12 cellular contexts compared by ENCODE assay signal in genomic region chr12:53236443-53237111, GRCh38. TPM values are rescaled to one million over a fixed set of nuclear protein-coding genes. Genes with fewer than 3 reads are reported as not detected.
DNase-seq lines count a peak whose midpoint lies in the region; ATAC-seq and TF ChIP-seq lines count a peak whose summit lies in the region.
"Had no signal": no experiment of that assay in that cellular context is flagged by ENCODE, and none has a peak within 500 bp of the region (broad histone marks: within the 10 kb centered on the region; RNA-seq: fewer than 3 reads in every experiment).

No MANE protein-coding gene starts in this region.

- ATAC-seq in Right ventricle myocardium superior (ENCODE audit: poor library complexity) (no peak), heart left ventricle (no peak), GM21825 (IDR thresholded peaks at IDR 0.05; ENCODE audit: unreplicated experiment) (no peak), GM18873 (IDR thresholded peaks at IDR 0.05; ENCODE audit: low FRiP score, unreplicated experiment) (no peak)
- ATAC-seq in activated CD8-positive, alpha-beta T cell treated with anti-CD3 and anti-CD28 coated beads for 36 hours = peak; percentile 34
- ATAC-seq: upper lobe of right lung had no signal

- peak; percentile 9 for DNase-seq in Right ventricle myocardium superior
- no peak for DNase-seq in heart left ventricle
- peak; percentile 72 for DNase-seq in activated CD8-positive, alpha-beta T cell treated with anti-CD3 and anti-CD28 coated beads for 36 hours
- DNase-seq in effector CD4-positive, alpha-beta T cell = peak; percentile 58
- no peak for DNase-seq in tibial nerve (ENCODE audit: low spot score in 2 of 2)
- DNase-seq: NCI-H1417, NCI-H524, upper lobe of right lung had no signal

- H3K36me3 Mint-ChIP-seq in activated CD8-positive, alpha-beta T cell treated with anti-CD3 and anti-CD28 coated beads for 36 hours (ENCODE audit: low read depth) = no peaks in the 10 kb centered on the region
- no peaks in the 10 kb centered on the region for H3K36me3 Mint-ChIP-seq in stimulated activated naive CD8-positive, alpha-beta T cell treated with anti-CD3 and anti-CD28 coated beads, Interleukin-15, Interleukin-2, amounts not matched to agents 100 ng/mL and 50 ng/mL, for 24 hours (ENCODE audit: low read depth)

- intact Hi-C loops in Right ventricle myocardium superior (cut with DNase I) (no loop called here), heart left ventricle (cut with DNase I) (no loop called here)
- intact Hi-C loops in activated CD8-positive, alpha-beta T cell treated with anti-CD3 and anti-CD28 coated beads for 36 hours (cut with micrococcal nuclease) = no loop called here

- TF ChIP-seq POLR2A in heart left ventricle (IDR thresholded peaks at IDR 0.05) = no peak
- no peak for TF ChIP-seq POLR2A in tibial nerve (IDR thresholded peaks at IDR 0.05)

- H3K27me3 Mint-ChIP-seq in activated CD8-positive, alpha-beta T cell treated with anti-CD3 and anti-CD28 coated beads for 36 hours = no peaks in the 10 kb centered on the region
- H3K27me3 Mint-ChIP-seq in stimulated activated naive CD8-positive, alpha-beta T cell treated with anti-CD3 and anti-CD28 coated beads, Interleukin-15, Interleukin-2, amounts not matched to agents 100 ng/mL and 50 ng/mL, for 24 hours = no peaks in the 10 kb centered on the region

- no peak overlapping the region for H3K27ac ChIP-seq in heart left ventricle
- no peak overlapping the region for H3K27ac ChIP-seq in tibial nerve
- H3K27ac ChIP-seq: epithelial cell of prostate, upper lobe of right lung had no signal

- no peaks in the 10 kb centered on the region for H3K9me3 Mint-ChIP-seq in activated CD8-positive, alpha-beta T cell treated with anti-CD3 and anti-CD28 coated beads for 36 hours
- no peaks in the 10 kb centered on the region for H3K9me3 Mint-ChIP-seq in stimulated activated naive CD8-positive, alpha-beta T cell treated with anti-CD3 and anti-CD28 coated beads, Interleukin-15, Interleukin-2, amounts not matched to agents 100 ng/mL and 50 ng/mL, for 24 hours

- POLR2A ChIA-PET in activated CD8-positive, alpha-beta T cell treated with anti-CD3 and anti-CD28 coated beads for 36 hours (lab: Charles Lee) = interaction anchor here (1.0 to 5.5 kb wide), 7 partner anchors 10 to 169 kb away, joined by 3 to 47 read pairs (median 4); partner anchors contain the start of gene ESPL1

- no peaks in the 10 kb centered on the region for H3K9me3 ChIP-seq in heart left ventricle
- H3K9me3 ChIP-seq in tibial nerve = no peaks in the 10 kb centered on the region
- H3K9me3 ChIP-seq: upper lobe of right lung had no signal

- H3K4me1 ChIP-seq in heart left ventricle = peaks cover 0 to 28% (median 22%) of the 10 kb centered on the region in 12 donors
- H3K4me1 ChIP-seq in tibial nerve = peaks cover 0 to 35% (median 26%) of the 10 kb centered on the region in 4 donors

- TF ChIP-seq CTCF in heart left ventricle (IDR thresholded peaks at IDR 0.05) (no peak), tibial nerve (IDR thresholded peaks at IDR 0.05) (no peak)
- no peak for TF ChIP-seq CTCF in activated CD8-positive, alpha-beta T cell treated with anti-CD3 and anti-CD28 coated beads for 36 hours (IDR thresholded peaks at IDR 0.05)

- CTCF ChIA-PET in activated CD8-positive, alpha-beta T cell treated with anti-CD3 and anti-CD28 coated beads for 36 hours (lab: Charles Lee) = interaction anchor here (0.7 to 4.6 kb wide), 9 partner anchors 15 to 77 kb away, joined by 3 to 23 read pairs (median 4); partner anchors contain the start of gene ESPL1

- H3K27ac Mint-ChIP-seq in activated CD8-positive, alpha-beta T cell treated with anti-CD3 and anti-CD28 coated beads for 36 hours = peak overlapping the region; percentile 72
- H3K27ac Mint-ChIP-seq in stimulated activated naive CD8-positive, alpha-beta T cell treated with anti-CD3 and anti-CD28 coated beads, Interleukin-15, Interleukin-2, amounts not matched to agents 100 ng/mL and 50 ng/mL, for 24 hours = peak overlapping the region; percentile 87

- WGBS in heart left ventricle, 4 donors = 83 to 94% (median 88%) methylated on average over 1 of the region's 1 CpG
- WGBS in tibial nerve, 2 donors = 86 to 91% methylated on average over 1 of the region's 1 CpG

- TF ChIP-seq EP300 in tibial nerve (IDR thresholded peaks at IDR 0.05) = no peak

- H3K4me1 Mint-ChIP-seq in activated CD8-positive, alpha-beta T cell treated with anti-CD3 and anti-CD28 coated beads for 36 hours (ENCODE audit: low read depth) = peaks cover 50% of the 10 kb centered on the region
- H3K4me1 Mint-ChIP-seq in stimulated activated naive CD8-positive, alpha-beta T cell treated with anti-CD3 and anti-CD28 coated beads, Interleukin-15, Interleukin-2, amounts not matched to agents 100 ng/mL and 50 ng/mL, for 24 hours (ENCODE audit: low read depth) = peaks cover 54% of the 10 kb centered on the region

- no peaks in the 10 kb centered on the region for H3K27me3 ChIP-seq in heart left ventricle
- H3K27me3 ChIP-seq in tibial nerve = no peaks in the 10 kb centered on the region
- H3K27me3 ChIP-seq: upper lobe of right lung had no signal

- no peaks in the 10 kb centered on the region for H3K36me3 ChIP-seq in heart left ventricle
- no peaks in the 10 kb centered on the region for H3K36me3 ChIP-seq in tibial nerve
- H3K36me3 ChIP-seq: upper lobe of right lung had no signal

- H3K4me3 Mint-ChIP-seq in activated CD8-positive, alpha-beta T cell treated with anti-CD3 and anti-CD28 coated beads for 36 hours = peak overlapping the region; percentile 23
- H3K4me3 Mint-ChIP-seq in stimulated activated naive CD8-positive, alpha-beta T cell treated with anti-CD3 and anti-CD28 coated beads, Interleukin-15, Interleukin-2, amounts not matched to agents 100 ng/mL and 50 ng/mL, for 24 hours = peak overlapping the region; percentile 61

- H3K4me3 ChIP-seq in heart left ventricle (no peak overlapping the region), tibial nerve (no peak overlapping the region)
- H3K4me3 ChIP-seq: upper lobe of right lung had no signal

RNA-seq across cellular contexts. Expression of gene RARG, which starts 4.6 kb away (rescaled TPM):
- 15.4 TPM for total RNA-seq in Right ventricle myocardium superior
- 10 to 100 TPM in 7 of 9 donors, 1 to 10 TPM in 2; 6.4 to 22.5 (median 16.0) TPM for total RNA-seq in heart left ventricle
- polyA plus RNA-seq in heart left ventricle = 10 to 100 TPM in 1 of 2 donors, 1 to 10 TPM in 1; 7.4 to 10.2 TPM
- 10 to 100 TPM; 19.7 to 20.3 TPM for total RNA-seq in activated CD8-positive, alpha-beta T cell treated with anti-CD3 and anti-CD28 coated beads for 36 hours
- 10 to 100 TPM; 28.0 to 32.3 (median 31.4) TPM for total RNA-seq in tibial nerve

RNA-seq across cellular contexts. Expression of gene ITGB7, which starts 29.5 kb away (rescaled TPM):
- 0.97 TPM for total RNA-seq in Right ventricle myocardium superior
- total RNA-seq in heart left ventricle = 10 to 100 TPM in 1 of 9 donors, 1 to 10 TPM in 5, under 1 TPM in 3; 0.12 to 11.6 (median 1.4) TPM
- under 1 TPM; 0.50 to 0.75 TPM for polyA plus RNA-seq in heart left ventricle
- 100 to 1,000 TPM; 121 to 137 TPM for total RNA-seq in activated CD8-positive, alpha-beta T cell treated with anti-CD3 and anti-CD28 coated beads for 36 hours
- 10 to 100 TPM in 2 of 4 donors, 1 to 10 TPM in 2; 3.6 to 15.1 (median 8.9) TPM for total RNA-seq in tibial nerve

RNA-seq across cellular contexts. Expression of gene ESPL1, which starts 31.5 kb away (rescaled TPM):
- total RNA-seq in Right ventricle myocardium superior (0.81 TPM), heart left ventricle (1 to 10 TPM in 2 of 9 donors, under 1 TPM in 7; 0.06 to 6.1 (median 0.43) TPM), tibial nerve (1 to 10 TPM in 3 of 4 donors, not detected in 1; 2.2 to 8.7 (median 2.5) TPM)
- polyA plus RNA-seq in heart left ventricle = under 1 TPM; 0.15 to 0.18 TPM
- total RNA-seq in activated CD8-positive, alpha-beta T cell treated with anti-CD3 and anti-CD28 coated beads for 36 hours = 10 to 100 TPM; 62.1 to 63.4 TPM

RNA-seq across cellular contexts. Expression of gene CSAD, which starts 55.9 kb away (rescaled TPM):
- total RNA-seq in Right ventricle myocardium superior (8.2 TPM), heart left ventricle (10 to 100 TPM in 4 of 9 donors, 1 to 10 TPM in 5; 4.3 to 14.8 (median 8.2) TPM), tibial nerve (10 to 100 TPM; 52.4 to 90.6 (median 78.7) TPM)
- 10 to 100 TPM in 1 of 2 donors, 1 to 10 TPM in 1; 4.6 to 26.5 TPM for polyA plus RNA-seq in heart left ventricle
- 10 to 100 TPM; 13.8 to 18.6 TPM for total RNA-seq in activated CD8-positive, alpha-beta T cell treated with anti-CD3 and anti-CD28 coated beads for 36 hours

RNA-seq across cellular contexts. Expression of gene ZNF740, which starts 56.1 kb away (rescaled TPM):
- total RNA-seq in Right ventricle myocardium superior = 29.4 TPM
- total RNA-seq in heart left ventricle = 10 to 100 TPM in 7 of 9 donors, 1 to 10 TPM in 2; 4.8 to 27.4 (median 18.7) TPM
- 1 to 10 TPM; 6.1 to 6.7 TPM for polyA plus RNA-seq in heart left ventricle
- total RNA-seq in activated CD8-positive, alpha-beta T cell treated with anti-CD3 and anti-CD28 coated beads for 36 hours = 10 to 100 TPM; 31.3 to 35.9 TPM
- 10 to 100 TPM; 10.2 to 67.7 (median 22.7) TPM for total RNA-seq in tibial nerve

Comparison
In these comparisons a context has a peak if more than half of its experiments do, and no peak if none do; other contexts are left out.
1. DNase-seq: peak in Right ventricle myocardium superior (single experiment), activated CD8-positive, alpha-beta T cell treated with anti-CD3 and anti-CD28 coated beads for 36 hours (single experiment) and effector CD4-positive, alpha-beta T cell (single experiment); none in heart left ventricle (0 of 5) and tibial nerve (0 of 2).
2. RNA of gene ITGB7, which starts 29.5 kb away (total RNA-seq): 121 to 137 TPM in activated CD8-positive, alpha-beta T cell treated with anti-CD3 and anti-CD28 coated beads for 36 hours; 3.6 to 15.1 TPM in tibial nerve, 0.12 to 11.6 TPM in heart left ventricle and 0.97 TPM in Right ventricle myocardium superior (single experiment); every median in the first group is over 4 times any median in the second.
3. RNA of gene ESPL1, which starts 31.5 kb away (total RNA-seq): 62.1 to 63.4 TPM in activated CD8-positive, alpha-beta T cell treated with anti-CD3 and anti-CD28 coated beads for 36 hours; 2.2 to 8.7 TPM in tibial nerve, 0.81 TPM in Right ventricle myocardium superior (single experiment) and 0.06 to 6.1 TPM in heart left ventricle; every median in the first group is over 4 times any median in the second.